ENCODE assay signal across 13 cellular contexts in the genomic region with DNA sequence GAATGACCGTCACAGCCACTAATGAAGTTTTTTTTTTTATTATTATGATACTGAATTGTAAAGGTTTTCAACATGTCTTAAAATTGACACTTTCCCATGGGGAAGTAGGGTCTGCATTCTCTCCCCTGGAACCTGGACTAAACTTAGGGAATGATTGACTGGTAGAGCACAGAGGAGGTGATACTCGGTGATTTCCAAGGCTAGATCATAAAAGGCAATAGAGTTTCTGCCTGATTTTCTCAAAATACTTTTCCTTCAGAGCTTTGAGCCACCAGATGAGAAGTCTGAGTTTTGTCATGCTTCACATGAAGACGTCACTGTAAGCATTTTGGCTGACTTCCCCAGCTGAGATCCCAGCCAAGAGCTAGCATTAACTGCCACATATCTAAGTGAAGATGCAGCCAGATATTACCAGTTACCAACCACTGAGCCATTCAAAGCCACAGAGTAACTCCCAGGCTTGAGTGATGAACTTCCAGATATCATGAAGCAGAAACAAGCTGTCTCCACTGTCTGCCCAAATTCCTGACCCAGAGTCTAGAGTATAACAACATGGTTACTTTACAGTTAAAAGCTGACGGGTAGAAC.
A peak's percentile ranks its signal among the peaks of the same experiment; 100 is the strongest.
DNase-seq lines count a peak whose midpoint lies in the region; ATAC-seq and TF ChIP-seq lines count a peak whose summit lies in the region.
"Had no signal": no experiment of that assay in that cellular context is flagged by ENCODE, and none has a peak within 500 bp of the region (broad histone marks: within the 10 kb centered on the region; RNA-seq: fewer than 3 reads in every experiment).

No MANE protein-coding gene starts in this region.

- 9% methylated on average over 4 of the region's 4 CpGs for WGBS in aorta, 2 donors

- TF ChIP-seq CTCF in brain microvascular endothelial cell (IDR thresholded peaks at IDR 0.05; ENCODE audit: low read depth, low read length, missing control alignments) = no peak

- H3K36me3 ChIP-seq in brain microvascular endothelial cell (replicated peaks) (no peaks in the 10 kb centered on the region), aorta (ENCODE audit: control insufficient read depth in 1 of 2, insufficient read depth in 2 of 2, low read length in 1 of 2) (no peaks in the 10 kb centered on the region)
- H3K36me3 ChIP-seq: breast epithelium, tibial artery had no signal

- DNase-seq in M059J (ENCODE audit: low read depth) = peak; percentile 1
- DNase-seq in brain microvascular endothelial cell = peak; percentile 26
- peak; percentile 34 for DNase-seq in inferior parietal cortex (ENCODE audit: extremely low spot score)
- peak; percentile 61 for DNase-seq in stromal cell of bone marrow (ENCODE audit: low read depth)
- DNase-seq in SIG-M5 treated with dmso at 0.1 percent for 504 hours (lab: John Stamatoyannopoulos, UW; ENCODE audit: unreplicated experiment) = no peak
- DNase-seq in aorta = no peak
- DNase-seq: activated CD4-positive, CD25-positive, alpha-beta regulatory T cell treated with anti-CD3 and anti-CD28 coated beads, Interleukin-2, amount 50 U/mL, for 72 hours; activated T-cell treated with anti-CD3 and anti-CD28 coated beads, Interleukin-2, amount 50 U/mL, for 48 hours; naive thymus-derived CD8-positive, alpha-beta T cell; SW 1271; tibial artery had no signal

- H3K4me1 ChIP-seq in aorta (ENCODE audit: control insufficient read depth in 1 of 2, insufficient read depth in 2 of 2, low read length in 2 of 2) = no peaks in the 10 kb centered on the region
- H3K4me1 ChIP-seq: breast epithelium, tibial artery had no signal

- H3K27me3 ChIP-seq in brain microvascular endothelial cell (replicated peaks) = no peaks in the 10 kb centered on the region
- no peaks in the 10 kb centered on the region for H3K27me3 ChIP-seq in aorta (ENCODE audit: control insufficient read depth in 1 of 2, insufficient read depth in 2 of 2, low read length in 1 of 2)
- H3K27me3 ChIP-seq: breast epithelium, tibial artery had no signal

- H3K4me3 ChIP-seq in brain microvascular endothelial cell (ENCODE audit: low read depth, low read length) (no peak overlapping the region), aorta (ENCODE audit: low read length in 2 of 2) (no peak overlapping the region)
- H3K4me3 ChIP-seq: breast epithelium, tibial artery had no signal

- intact Hi-C loops in aorta (cut with DNase I) = no loop called here

- H3K27ac ChIP-seq in brain microvascular endothelial cell (no peak overlapping the region), aorta (ENCODE audit: low read depth in 1 of 2, low read length in 2 of 2) (no peak overlapping the region)
- H3K27ac ChIP-seq: breast epithelium, tibial artery had no signal

- no peaks in the 10 kb centered on the region for H3K9me3 ChIP-seq in aorta (ENCODE audit: control insufficient read depth, low read length)
- H3K9me3 ChIP-seq: breast epithelium, tibial artery had no signal

- ATAC-seq in HG03378 (IDR thresholded peaks at IDR 0.05; ENCODE audit: unreplicated experiment) = no peak
- no peak for ATAC-seq in aorta (ENCODE audit: low FRiP score)
- ATAC-seq: naive thymus-derived CD8-positive, alpha-beta T cell had no signal

- in situ Hi-C loops in brain microvascular endothelial cell (cut with HindIII; ENCODE audit: low pct_ligation_motif_present, low sequenced_read_pairs) = no loop called here

Comparison
In these comparisons a context has a peak if more than half of its experiments do, and no peak if none do; other contexts are left out.
1. DNase-seq: peak in M059J (single experiment), brain microvascular endothelial cell (single experiment), inferior parietal cortex (single experiment) and stromal cell of bone marrow (single experiment); none in SIG-M5 treated with dmso at 0.1 percent for 504 hours (single experiment) and aorta (0 of 2).